In the genomic region with DNA sequence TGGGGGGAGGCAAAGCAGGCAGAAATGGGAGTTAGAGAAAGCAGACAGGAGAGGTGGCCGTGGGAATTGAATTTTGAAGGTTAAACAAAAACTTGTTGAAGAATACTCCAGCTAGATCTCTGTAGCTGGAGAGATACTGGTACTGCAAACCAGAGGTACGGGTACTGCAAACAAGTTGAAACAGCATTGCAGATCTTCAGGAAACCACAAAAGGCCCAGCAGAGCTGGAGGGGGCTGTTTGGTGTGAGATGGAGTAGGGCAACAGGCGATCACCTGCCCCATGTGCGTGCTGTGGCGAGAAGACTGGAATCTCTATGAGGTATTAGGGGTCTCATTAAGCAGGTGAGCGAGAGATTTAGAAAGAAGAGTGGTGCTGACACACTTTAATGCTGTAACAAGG, we compare ENCODE assay signal across 8 cellular contexts.
"Had no signal": no experiment of that assay in that cellular context is flagged by ENCODE, and none has a peak within 500 bp of the region (broad histone marks: within the 10 kb centered on the region; RNA-seq: fewer than 3 reads in every experiment).

No MANE protein-coding gene starts in this region.

- FAIRE-seq: HTR-8/SVneo had no signal

- DNase-seq: GM23248, GOT3, H7, HFFc6, IMR-90 had no signal

- H2AFZ ChIP-seq: GM23248 had no signal

- H3K4me3 Mint-ChIP-seq: HFFc6 had no signal

- H3K27ac ChIP-seq: GM23248 had no signal

- H3K9ac ChIP-seq: GM23248 had no signal

- ATAC-seq: HCT116 had no signal

- H3K4me3 ChIP-seq: GM23248, HAP-1 had no signal

- H3K9me3 ChIP-seq: HAP-1 had no signal

- H3K36me3 ChIP-seq: HAP-1 had no signal

- H3K27ac Mint-ChIP-seq: HFFc6 had no signal

- H3K9me3 Mint-ChIP-seq: HFFc6 had no signal

- H3K4me1 ChIP-seq: HAP-1 had no signal
